Comparison of ENCODE assay signal across 1 cellular context in the genomic region with DNA sequence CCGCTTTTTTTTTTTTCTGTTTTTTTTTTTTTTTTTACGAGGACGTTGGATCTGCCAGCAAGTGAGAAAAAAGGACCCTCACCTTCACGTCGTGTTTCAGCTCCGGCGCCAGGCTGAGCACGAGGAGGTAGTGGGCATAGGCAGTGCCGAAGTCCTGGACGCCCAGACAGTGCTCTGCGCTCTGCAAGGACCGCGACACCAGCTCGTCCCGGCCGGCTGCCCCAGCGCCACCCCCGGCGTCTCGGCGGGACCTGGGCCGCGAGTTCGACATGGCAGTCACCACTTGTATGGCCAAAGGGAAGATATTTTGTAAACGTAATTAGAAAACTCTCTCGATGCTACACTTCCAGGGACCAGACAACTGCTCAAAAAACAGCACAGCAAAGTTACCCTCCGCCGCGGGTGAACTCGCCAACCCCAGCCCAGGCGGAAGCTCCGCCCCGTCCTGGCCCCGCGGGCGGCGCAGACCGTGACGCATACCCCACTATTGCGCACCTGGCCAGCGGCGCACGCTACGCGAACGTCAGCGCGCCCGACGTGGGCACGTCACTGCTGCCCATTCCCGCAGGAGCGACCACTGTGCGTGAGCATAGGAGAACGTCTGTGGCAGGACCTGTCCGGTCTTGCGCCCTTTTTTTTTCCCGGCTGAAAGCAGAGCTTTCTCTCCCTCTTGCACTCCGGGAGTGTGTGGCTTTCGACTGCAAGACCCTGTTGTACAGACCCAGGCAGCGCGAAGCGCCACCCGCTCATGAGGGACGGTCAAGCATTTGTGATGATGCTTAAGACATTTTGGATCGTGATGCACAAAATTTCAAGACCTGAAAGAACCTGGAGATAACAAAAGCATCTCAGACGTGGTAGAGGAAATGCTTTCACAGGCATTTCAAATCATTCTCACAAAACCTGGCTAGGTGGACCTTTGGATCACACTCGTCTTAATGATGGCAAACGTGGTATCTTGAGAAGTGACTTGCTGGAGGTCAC.
TF ChIP-seq lines count a peak whose summit lies in the region.

Gene PRMT9 (minus strand): TSS at position 447 of the 984 bp plus-strand sequence. CDS start 176 bp downstream, at position 271.

TF ChIP-seq in HepG2, 621 proteins besides CTCF, POLR2A, EP300 and RAD21 (continued from another document and continues in another):
- TF ChIP-seq RFX5 (IDR thresholded peaks at IDR 0.05; ENCODE audit: low read depth, low read length): no peak
- 0 out of 2 replicates have a peak, but pooled peaks have one; percentile 39 for TF ChIP-seq ZKSCAN8 (CRISPR knock-in tag; IDR thresholded peaks at IDR 0.05; ENCODE audit: borderline replicate concordance)
- TF ChIP-seq RFXANK (CRISPR knock-in tag; IDR thresholded peaks at IDR 0.05): no peak
- TF ChIP-seq MBNL3 (CRISPR knock-in tag; conservative IDR thresholded peaks at IDR 0.05): no peak
- TF ChIP-seq, protein P1, sequence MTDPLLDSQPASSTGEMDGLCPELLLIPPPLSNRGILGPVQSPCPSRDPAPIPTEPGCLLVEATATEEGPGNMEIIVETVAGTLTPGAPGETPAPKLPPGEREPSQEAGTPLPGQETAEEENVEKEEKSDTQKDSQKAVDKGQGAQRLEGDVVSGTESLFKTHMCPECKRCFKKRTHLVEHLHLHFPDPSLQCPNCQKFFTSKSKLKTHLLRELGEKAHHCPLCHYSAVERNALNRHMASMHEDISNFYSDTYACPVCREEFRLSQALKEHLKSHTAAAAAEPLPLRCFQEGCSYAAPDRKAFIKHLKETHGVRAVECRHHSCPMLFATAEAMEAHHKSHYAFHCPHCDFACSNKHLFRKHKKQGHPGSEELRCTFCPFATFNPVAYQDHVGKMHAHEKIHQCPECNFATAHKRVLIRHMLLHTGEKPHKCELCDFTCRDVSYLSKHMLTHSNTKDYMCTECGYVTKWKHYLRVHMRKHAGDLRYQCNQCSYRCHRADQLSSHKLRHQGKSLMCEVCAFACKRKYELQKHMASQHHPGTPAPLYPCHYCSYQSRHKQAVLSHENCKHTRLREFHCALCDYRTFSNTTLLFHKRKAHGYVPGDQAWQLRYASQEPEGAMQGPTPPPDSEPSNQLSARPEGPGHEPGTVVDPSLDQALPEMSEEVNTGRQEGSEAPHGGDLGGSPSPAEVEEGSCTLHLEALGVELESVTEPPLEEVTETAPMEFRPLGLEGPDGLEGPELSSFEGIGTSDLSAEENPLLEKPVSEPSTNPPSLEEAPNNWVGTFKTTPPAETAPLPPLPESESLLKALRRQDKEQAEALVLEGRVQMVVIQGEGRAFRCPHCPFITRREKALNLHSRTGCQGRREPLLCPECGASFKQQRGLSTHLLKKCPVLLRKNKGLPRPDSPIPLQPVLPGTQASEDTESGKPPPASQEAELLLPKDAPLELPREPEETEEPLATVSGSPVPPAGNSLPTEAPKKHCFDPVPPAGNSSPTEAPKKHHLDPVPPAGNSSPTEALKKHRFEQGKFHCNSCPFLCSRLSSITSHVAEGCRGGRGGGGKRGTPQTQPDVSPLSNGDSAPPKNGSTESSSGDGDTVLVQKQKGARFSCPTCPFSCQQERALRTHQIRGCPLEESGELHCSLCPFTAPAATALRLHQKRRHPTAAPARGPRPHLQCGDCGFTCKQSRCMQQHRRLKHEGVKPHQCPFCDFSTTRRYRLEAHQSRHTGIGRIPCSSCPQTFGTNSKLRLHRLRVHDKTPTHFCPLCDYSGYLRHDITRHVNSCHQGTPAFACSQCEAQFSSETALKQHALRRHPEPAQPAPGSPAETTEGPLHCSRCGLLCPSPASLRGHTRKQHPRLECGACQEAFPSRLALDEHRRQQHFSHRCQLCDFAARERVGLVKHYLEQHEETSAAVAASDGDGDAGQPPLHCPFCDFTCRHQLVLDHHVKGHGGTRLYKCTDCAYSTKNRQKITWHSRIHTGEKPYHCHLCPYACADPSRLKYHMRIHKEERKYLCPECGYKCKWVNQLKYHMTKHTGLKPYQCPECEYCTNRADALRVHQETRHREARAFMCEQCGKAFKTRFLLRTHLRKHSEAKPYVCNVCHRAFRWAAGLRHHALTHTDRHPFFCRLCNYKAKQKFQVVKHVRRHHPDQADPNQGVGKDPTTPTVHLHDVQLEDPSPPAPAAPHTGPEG (CRISPR knock-in tag; IDR thresholded peaks at IDR 0.05): peak; percentile 79
- 0 out of 2 replicates have a peak, but pooled peaks have one; percentile 31 for TF ChIP-seq SP140L (CRISPR knock-in tag; IDR thresholded peaks at IDR 0.05; ENCODE audit: borderline replicate concordance)
- TF ChIP-seq ZNF616 (CRISPR knock-in tag; IDR thresholded peaks at IDR 0.05; ENCODE audit: low read depth): no peak
- TF ChIP-seq MAZ (IDR thresholded peaks at IDR 0.05; ENCODE audit: borderline replicate concordance, low read depth, low read length): no peak
- peak; percentile 59; the same call in 1 of the 2 replicates for TF ChIP-seq MAZ (CRISPR knock-in tag; IDR thresholded peaks at IDR 0.05; ENCODE audit: low read depth)
- TF ChIP-seq RFXAP (CRISPR knock-in tag; IDR thresholded peaks at IDR 0.05; ENCODE audit: borderline replicate concordance): peak; percentile 76
- peak; percentile 55; the same call in 1 of the 2 replicates for TF ChIP-seq SP5 (CRISPR knock-in tag; IDR thresholded peaks at IDR 0.05; ENCODE audit: borderline replicate concordance, low read depth)
- peak; percentile 63 for TF ChIP-seq ETV5 (CRISPR knock-in tag; IDR thresholded peaks at IDR 0.05; ENCODE audit: borderline replicate concordance)
- TF ChIP-seq, protein P2, sequence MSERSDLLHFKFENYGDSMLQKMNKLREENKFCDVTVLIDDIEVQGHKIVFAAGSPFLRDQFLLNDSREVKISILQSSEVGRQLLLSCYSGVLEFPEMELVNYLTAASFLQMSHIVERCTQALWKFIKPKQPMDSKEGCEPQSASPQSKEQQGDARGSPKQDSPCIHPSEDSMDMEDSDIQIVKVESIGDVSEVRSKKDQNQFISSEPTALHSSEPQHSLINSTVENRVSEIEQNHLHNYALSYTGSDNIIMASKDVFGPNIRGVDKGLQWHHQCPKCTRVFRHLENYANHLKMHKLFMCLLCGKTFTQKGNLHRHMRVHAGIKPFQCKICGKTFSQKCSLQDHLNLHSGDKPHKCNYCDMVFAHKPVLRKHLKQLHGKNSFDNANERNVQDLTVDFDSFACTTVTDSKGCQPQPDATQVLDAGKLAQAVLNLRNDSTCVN (CRISPR knock-in tag; IDR thresholded peaks at IDR 0.05; ENCODE audit: borderline replicate concordance): peak; percentile 70
- TF ChIP-seq FUBP1 (CRISPR knock-in tag; IDR thresholded peaks at IDR 0.05; ENCODE audit: borderline replicate concordance): no peak
- TF ChIP-seq KDM6A (CRISPR knock-in tag; IDR thresholded peaks at IDR 0.05; ENCODE audit: low read depth): no peak
- TF ChIP-seq KLF15 (CRISPR knock-in tag; IDR thresholded peaks at IDR 0.05; ENCODE audit: borderline replicate concordance): no peak
- no peak for TF ChIP-seq MAFK (conservative IDR thresholded peaks at IDR 0.05 in 1 of 2, IDR thresholded peaks at IDR 0.05 in 1 of 2; ENCODE audit: low read length in 2 of 2)
- TF ChIP-seq SP2 (CRISPR knock-in tag; IDR thresholded peaks at IDR 0.05): 0 out of 2 replicates have a peak, but pooled peaks have one; percentile 18
- TF ChIP-seq GZF1 (CRISPR knock-in tag; IDR thresholded peaks at IDR 0.05): 0 out of 2 replicates have a peak, but pooled peaks have one; percentile 60
- TF ChIP-seq HNRNPK (IDR thresholded peaks at IDR 0.05; ENCODE audit: low read depth, low read length, poor library complexity, severe bottlenecking): no peak
- peak; percentile 77 for TF ChIP-seq YEATS4 (CRISPR knock-in tag; IDR thresholded peaks at IDR 0.05; ENCODE audit: borderline replicate concordance)
- TF ChIP-seq U2AF1 (optimal IDR thresholded peaks at IDR 0.05; ENCODE audit: low read depth, low read length): no peak
- TF ChIP-seq YY1 (IDR thresholded peaks at IDR 0.05; ENCODE audit: insufficient read depth, insufficient replicate concordance, low read depth, low read length): peak; percentile 57
- TF ChIP-seq, protein P3, sequence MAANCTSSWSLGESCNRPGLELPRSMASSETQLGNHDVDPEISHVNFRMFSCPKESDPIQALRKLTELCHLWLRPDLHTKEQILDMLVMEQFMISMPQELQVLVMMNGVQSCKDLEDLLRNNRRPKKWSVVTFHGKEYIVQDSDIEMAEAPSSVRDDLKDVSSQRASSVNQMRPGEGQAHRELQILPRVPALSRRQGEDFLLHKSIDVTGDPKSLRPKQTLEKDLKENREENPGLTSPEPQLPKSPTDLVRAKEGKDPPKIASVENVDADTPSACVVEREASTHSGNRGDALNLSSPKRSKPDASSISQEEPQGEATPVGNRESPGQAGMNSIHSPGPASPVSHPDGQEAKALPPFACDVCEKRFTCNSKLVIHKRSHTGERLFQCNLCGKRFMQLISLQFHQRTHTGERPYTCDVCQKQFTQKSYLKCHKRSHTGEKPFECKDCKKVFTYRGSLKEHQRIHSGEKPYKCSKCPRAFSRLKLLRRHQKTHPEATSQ (CRISPR knock-in tag; IDR thresholded peaks at IDR 0.05; ENCODE audit: borderline replicate concordance): no peak
- no peak for TF ChIP-seq SYNCRIP (IDR thresholded peaks at IDR 0.05; ENCODE audit: insufficient read depth, low read depth, low read length)
- TF ChIP-seq, protein P4, sequence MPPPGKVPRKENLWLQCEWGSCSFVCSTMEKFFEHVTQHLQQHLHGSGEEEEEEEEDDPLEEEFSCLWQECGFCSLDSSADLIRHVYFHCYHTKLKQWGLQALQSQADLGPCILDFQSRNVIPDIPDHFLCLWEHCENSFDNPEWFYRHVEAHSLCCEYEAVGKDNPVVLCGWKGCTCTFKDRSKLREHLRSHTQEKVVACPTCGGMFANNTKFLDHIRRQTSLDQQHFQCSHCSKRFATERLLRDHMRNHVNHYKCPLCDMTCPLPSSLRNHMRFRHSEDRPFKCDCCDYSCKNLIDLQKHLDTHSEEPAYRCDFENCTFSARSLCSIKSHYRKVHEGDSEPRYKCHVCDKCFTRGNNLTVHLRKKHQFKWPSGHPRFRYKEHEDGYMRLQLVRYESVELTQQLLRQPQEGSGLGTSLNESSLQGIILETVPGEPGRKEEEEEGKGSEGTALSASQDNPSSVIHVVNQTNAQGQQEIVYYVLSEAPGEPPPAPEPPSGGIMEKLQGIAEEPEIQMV (CRISPR knock-in tag; IDR thresholded peaks at IDR 0.05; ENCODE audit: low read depth): peak; percentile 47; the same call in 1 of the 2 replicates
- TF ChIP-seq NKX3-1 (CRISPR knock-in tag; IDR thresholded peaks at IDR 0.05): peak; percentile 60
- TF ChIP-seq ZFP37 (CRISPR knock-in tag; IDR thresholded peaks at IDR 0.05; ENCODE audit: borderline replicate concordance): peak; percentile 69; the same call in 1 of the 2 replicates
- peak; percentile 74; the same call in 1 of the 2 replicates for TF ChIP-seq ZBTB43 (CRISPR knock-in tag; conservative IDR thresholded peaks at IDR 0.05)
- no peak for TF ChIP-seq ARID3A (IDR thresholded peaks at IDR 0.05; ENCODE audit: low read depth, low read length)
- TF ChIP-seq AGO1 (IDR thresholded peaks at IDR 0.05; ENCODE audit: low read depth, low read length, poor library complexity, severe bottlenecking): no peak
- no peak for TF ChIP-seq ZNF775 (CRISPR knock-in tag; IDR thresholded peaks at IDR 0.05; ENCODE audit: borderline replicate concordance)
- peak; percentile 50; the same call in 1 of the 2 replicates for TF ChIP-seq PATZ1 (CRISPR knock-in tag; IDR thresholded peaks at IDR 0.05)
- no peak for TF ChIP-seq ZBTB1 (CRISPR knock-in tag; IDR thresholded peaks at IDR 0.05; ENCODE audit: borderline replicate concordance)
